ENCODE assay signal across 8 cellular contexts in the genomic region with DNA sequence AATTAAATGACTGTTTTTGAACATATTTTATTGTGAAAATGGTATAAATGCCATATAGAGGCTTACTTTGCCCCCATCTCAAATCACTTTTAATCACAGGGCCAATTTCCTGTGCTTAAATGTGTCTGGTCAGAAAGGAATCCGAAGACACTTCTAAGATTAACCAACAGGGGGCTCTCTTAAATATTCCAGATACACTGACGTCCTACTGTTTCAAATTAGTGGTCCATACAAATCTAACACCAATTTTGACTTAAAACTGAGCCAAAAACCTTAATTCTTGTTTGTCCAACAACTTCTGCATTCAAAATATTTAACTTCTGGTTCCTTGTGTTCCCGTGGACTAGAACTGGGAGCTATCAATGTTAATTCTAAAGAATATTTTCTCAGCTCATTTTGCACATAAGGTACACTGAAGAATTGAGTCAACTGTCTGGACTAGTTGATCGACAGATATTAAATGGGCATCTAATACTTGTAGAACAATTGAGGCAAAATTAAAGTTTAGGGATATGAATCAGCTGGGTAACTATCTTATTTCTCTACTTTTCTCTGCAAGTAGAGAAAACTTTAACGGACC.
DNase-seq lines count a peak whose midpoint lies in the region; ATAC-seq and TF ChIP-seq lines count a peak whose summit lies in the region.

No MANE protein-coding gene starts in this region.

- H3K9me3 ChIP-seq in suprapubic skin (no peaks in the 10 kb centered on the region), MG63 (no peaks in the 10 kb centered on the region)

- no peaks in the 10 kb centered on the region for H3K4me1 ChIP-seq in suprapubic skin

- no peaks in the 10 kb centered on the region for H3K27me3 ChIP-seq in suprapubic skin
- no peaks in the 10 kb centered on the region for H3K27me3 ChIP-seq in MG63

- TF ChIP-seq POLR2A in suprapubic skin (IDR thresholded peaks at IDR 0.05) = no peak

- no peak for TF ChIP-seq EP300 in suprapubic skin (IDR thresholded peaks at IDR 0.05)

- H3K4me3 ChIP-seq in suprapubic skin (no peak overlapping the region), MG63 (no peak overlapping the region)

- no peak overlapping the region for H3K27ac ChIP-seq in suprapubic skin

- peak; percentile 7 to 32 for TF ChIP-seq CTCF in suprapubic skin (IDR thresholded peaks at IDR 0.05)

- H3K36me3 ChIP-seq in suprapubic skin = no peaks in the 10 kb centered on the region
- no peaks in the 10 kb centered on the region for H3K36me3 ChIP-seq in MG63

- DNase-seq in NCI-H2029 treated with DMSO at 0.1 percent for 48 hours (lab: John Stamatoyannopoulos, UW) (peak; percentile 12), NCI-H2029 (lab: John Stamatoyannopoulos, UW) (no peak), SW480 (ENCODE audit: low spot score) (peak; percentile 7), glomerular endothelial cell (ENCODE audit: extremely low read depth, low read depth, low spot score) (peak; percentile 33), suprapubic skin (ENCODE audit: low spot score in 2 of 2) (no peak), MG63 (no peak)
- no peak for DNase-seq in activated naive CD4-positive, alpha-beta T cell treated with anti-CD3 and anti-CD28 coated beads, Interleukin-2, amount 50 U/mL, for 16 hours

- peak; percentile 55 for ATAC-seq in HG02678 (IDR thresholded peaks at IDR 0.05; ENCODE audit: unreplicated experiment)

- WGBS in suprapubic skin = 64% methylated on average over 5 of the region's 5 CpGs

Comparison
In these comparisons a context has a peak if more than half of its experiments do, and no peak if none do; other contexts are left out.
1. DNase-seq: peak in NCI-H2029 treated with DMSO at 0.1 percent for 48 hours (single experiment), SW480 (single experiment) and glomerular endothelial cell (single experiment); none in NCI-H2029 (single experiment), suprapubic skin (0 of 2), activated naive CD4-positive, alpha-beta T cell treated with anti-CD3 and anti-CD28 coated beads, Interleukin-2, amount 50 U/mL, for 16 hours (single experiment) and MG63 (single experiment).